Comparison of ENCODE assay signal across 8 cellular contexts in genomic region chr1:244836598-244836997, GRCh38. TPM values are rescaled to one million over a fixed set of nuclear protein-coding genes. Genes with fewer than 3 reads are reported as not detected.
A peak's percentile ranks its signal among the peaks of the same experiment; 100 is the strongest.
DNase-seq lines count a peak whose midpoint lies in the region; ATAC-seq, FAIRE-seq and TF ChIP-seq lines count a peak whose summit lies in the region.

No MANE protein-coding gene starts in this region.

- H3K4me1 ChIP-seq in A673 (ENCODE audit: insufficient read depth, low read length, poor library complexity, severe bottlenecking) (peaks cover 23% of the 10 kb centered on the region), HUES64 (ENCODE audit: insufficient read depth, low read length) (peaks cover 27% of the 10 kb centered on the region), muscle layer of colon (ENCODE audit: insufficient read depth, low read length) (peaks cover 31% of the 10 kb centered on the region)

- no peak for ATAC-seq in HG03108 (IDR thresholded peaks at IDR 0.05; ENCODE audit: unreplicated experiment)

- intact Hi-C loops in A673 (cut with micrococcal nuclease; ENCODE audit: unreplicated experiment) (loop anchor here (10.0 kb wide), 1 partner anchor 208 kb away; no protein-coding TSS in a partner anchor), posterior cingulate gyrus (cut with DNase I) (loop anchor here (10.0 kb wide), 1 partner anchor 182 kb away; the partner anchor contains the start of gene DESI2)

- POLR2A ChIA-PET in A673 (lab: Charles Lee; ENCODE audit: low non-redundant PET) = interaction anchor here (0.7 to 1.0 kb wide), 2 partner anchors 27 to 30 kb away, joined by 7 to 13 read pairs; no protein-coding TSS in a partner anchor

- H3K27me3 ChIP-seq in A673 (replicated peaks; ENCODE audit: insufficient read depth, low read depth, low read length, poor library complexity) = no peaks in the 10 kb centered on the region
- no peaks in the 10 kb centered on the region for H3K27me3 ChIP-seq in HUES64 (ENCODE audit: insufficient read depth, low read length)
- H3K27me3 ChIP-seq in muscle layer of colon (ENCODE audit: control insufficient read depth in 1 of 2, insufficient read depth in 2 of 2, low read length in 2 of 2) = no peaks in the 10 kb centered on the region

- TF ChIP-seq CTCF in A673 (conservative IDR thresholded peaks at IDR 0.05; ENCODE audit: low read depth, low read length) = no peak
- TF ChIP-seq CTCF in cardiac fibroblast (IDR thresholded peaks at IDR 0.05; ENCODE audit: low read depth, low read length) = no peak

- H3K4me3 ChIP-seq in A673 (ENCODE audit: low read depth, low read length, poor library complexity, severe bottlenecking) (peak overlapping the region; percentile 72), HUES64 (ENCODE audit: low read length) (peak overlapping the region; percentile 86), cardiac fibroblast (replicated peaks in 1 of 2; ENCODE audit: low read depth in 2 of 2, low read length in 2 of 2) (peak overlapping the region; percentile 66 to 70), muscle layer of colon (ENCODE audit: low read depth in 1 of 2, low read length in 2 of 2) (peak overlapping the region; percentile 67 to 78)

- 42% methylated on average over 2 of the region's 3 CpGs for WGBS in HUES64

- no peaks in the 10 kb centered on the region for H3K9me3 ChIP-seq in A673 (ENCODE audit: low read depth, low read length, poor library complexity, severe bottlenecking)
- no peaks in the 10 kb centered on the region for H3K9me3 ChIP-seq in HUES64 (ENCODE audit: insufficient read depth, low read depth, low read length)
- H3K9me3 ChIP-seq in muscle layer of colon (ENCODE audit: low read length) = no peaks in the 10 kb centered on the region

- BruUV-seq in A673 (replicated peaks; lab: Mats Ljungman, UMichigan) = no TSS peak

- peak overlapping the region; percentile 97 for H3K27ac ChIP-seq in A673 (ENCODE audit: low read depth, low read length, poor library complexity, severe bottlenecking)
- H3K27ac ChIP-seq in HUES64 (ENCODE audit: low read depth, low read length) = peak overlapping the region; percentile 99
- peak overlapping the region; percentile 93 for H3K27ac ChIP-seq in muscle layer of colon (ENCODE audit: low read depth, low read length)

- H3K9ac ChIP-seq in HUES64 (ENCODE audit: low read depth, low read length) (peak overlapping the region; percentile 99), muscle layer of colon (ENCODE audit: low read length) (peak overlapping the region; percentile 73)

- DNase-seq in A673 (ENCODE audit: low spot score) (no peak), cardiac fibroblast (ENCODE audit: low read depth in 2 of 2) (peak in 1 of 2 donors; percentile 26), posterior cingulate gyrus (no peak), frontal cortex (ENCODE audit: low spot score in 2 of 2) (no peak), retina (no peak)

- CTCF ChIA-PET in A673 (lab: Charles Lee) = interaction anchor here (1.2 to 1.6 kb wide), 2 partner anchors 135 to 206 kb away, joined by 3 to 6 read pairs; no protein-coding TSS in a partner anchor

- H3K36me3 ChIP-seq in A673 (ENCODE audit: insufficient read depth, low read length, poor library complexity, severe bottlenecking) (peaks cover 23% of the 10 kb centered on the region), HUES64 (ENCODE audit: insufficient read depth, low read length) (peaks cover 32% of the 10 kb centered on the region), muscle layer of colon (ENCODE audit: insufficient read depth, low read length) (peaks cover 5% of the 10 kb centered on the region)

- FAIRE-seq in frontal cortex (lab: Jason Lieb, UNC) = no peak

RNA-seq across cellular contexts. Expression of gene COX20, which starts 1.1 kb away (rescaled TPM):
- 48.0 and 59.0 TPM in 2 replicates for total RNA-seq in A673 (2021)
- 27.5 TPM for polyA plus RNA-seq in HUES64 (2013, experiment 1 of 2)
- polyA plus RNA-seq in HUES64 (2013, experiment 2 of 2) = 27.3 TPM
- 70.5 TPM for total RNA-seq in frontal cortex

RNA-seq across cellular contexts. Expression of gene HNRNPU, which starts 27.7 kb away (rescaled TPM):
- total RNA-seq in A673 (2021) (720 and 746 TPM in 2 replicates), frontal cortex (567 TPM)
- polyA plus RNA-seq in HUES64 (2013, experiment 1 of 2) = 474 TPM
- 461 TPM for polyA plus RNA-seq in HUES64 (2013, experiment 2 of 2)
